In genomic region chr18:6202861-6203260, GRCh38 we compare ENCODE assay signal across 23 cellular contexts.
DNase-seq lines count a peak whose midpoint lies in the region; ATAC-seq and TF ChIP-seq lines count a peak whose summit lies in the region.
"Had no signal": no experiment of that assay in that cellular context is flagged by ENCODE, and none has a peak within 500 bp of the region (broad histone marks: within the 10 kb centered on the region; RNA-seq: fewer than 3 reads in every experiment).

No MANE protein-coding gene starts in this region.

- no peaks in the 10 kb centered on the region for H3K36me3 Mint-ChIP-seq in activated CD4-positive, alpha-beta T cell treated with anti-CD3 and anti-CD28 coated beads, Interleukin-2, amount 10 ng/mL, durations not matched to agents 24 days and 14 days (ENCODE audit: low read depth)
- H3K36me3 Mint-ChIP-seq in activated T-cell treated with anti-CD3 and anti-CD28 coated beads, Interleukin-2, amount 50 U/mL, for 24 hours (ENCODE audit: low read depth) = no peaks in the 10 kb centered on the region
- H3K36me3 Mint-ChIP-seq: CD14-positive monocyte; CD4-positive, alpha-beta memory T cell; CD4-positive, CD25-positive, alpha-beta regulatory T cell; CD8-positive, alpha-beta memory T cell had no signal

- H3K9me3 Mint-ChIP-seq in activated CD4-positive, alpha-beta T cell treated with anti-CD3 and anti-CD28 coated beads, Interleukin-2, amount 10 ng/mL, durations not matched to agents 24 days and 14 days = no peaks in the 10 kb centered on the region
- H3K9me3 Mint-ChIP-seq in activated T-cell treated with anti-CD3 and anti-CD28 coated beads, Interleukin-2, amount 50 U/mL, for 24 hours = no peaks in the 10 kb centered on the region

- no peaks in the 10 kb centered on the region for H3K9me3 ChIP-seq in esophagus (ENCODE audit: control insufficient read depth in 2 of 2, insufficient read depth in 1 of 2, low read depth in 1 of 2, low read length in 1 of 2)
- no peaks in the 10 kb centered on the region for H3K9me3 ChIP-seq in suprapubic skin
- H3K9me3 ChIP-seq: BE2C, BLaER1 had no signal

- no peak for ATAC-seq in HG03139 (IDR thresholded peaks at IDR 0.05; ENCODE audit: unreplicated experiment)

- no peak overlapping the region for H3K4me3 ChIP-seq in esophagus (ENCODE audit: low read depth in 1 of 2, low read length in 2 of 2)
- H3K4me3 ChIP-seq in suprapubic skin = no peak overlapping the region
- H3K4me3 ChIP-seq: BLaER1 had no signal

- peak overlapping the region; percentile 71 to 77 for H3K27ac ChIP-seq in esophagus (ENCODE audit: low read depth in 2 of 2, low read length in 1 of 2)
- H3K27ac ChIP-seq in suprapubic skin = peak overlapping the region; percentile 26
- H3K27ac ChIP-seq: BLaER1 had no signal

- intact Hi-C loops in activated CD4-positive, alpha-beta T cell treated with anti-CD3 and anti-CD28 coated beads, Interleukin-2, amount 10 ng/mL, durations not matched to agents 24 days and 14 days (cut with micrococcal nuclease) = no loop called here
- intact Hi-C loops in cardiac septum (cut with DNase I) = no loop called here

- DNase-seq in left kidney (ENCODE audit: low read depth, low spot score) = peak; percentile 6
- no peak for DNase-seq in suprapubic skin (ENCODE audit: low spot score in 2 of 2)
- DNase-seq in activated CD4-positive, alpha-beta T cell treated with anti-CD3 and anti-CD28 coated beads, Interleukin-2, amount 10 ng/mL, durations not matched to agents 24 days and 14 days = no peak
- no peak for DNase-seq in activated T-cell treated with anti-CD3 and anti-CD28 coated beads, Interleukin-2, amount 50 U/mL, for 24 hours
- no peak for DNase-seq in cardiac septum (ENCODE audit: low spot score)
- DNase-seq: 8988T; ACHN; BE2C; C1 segment of cervical spinal cord; CD4-positive, alpha-beta memory T cell; CD4-positive, CD25-positive, alpha-beta regulatory T cell; CD8-positive, alpha-beta memory T cell; COR-L47; DMS 273 treated with DMSO at 0.1 percent for 48 hours; DMS153; DMS79; DND-41; EL; GF-D8 had no signal

- H3K4me1 ChIP-seq in esophagus (ENCODE audit: control insufficient read depth in 2 of 2, insufficient read depth in 2 of 2, low read length in 1 of 2) (peaks cover 0 to 4% of the 10 kb centered on the region in 2 donors), suprapubic skin (peaks cover 21% of the 10 kb centered on the region)
- H3K4me1 ChIP-seq: BE2C, BLaER1 had no signal

- no peak for TF ChIP-seq CTCF in suprapubic skin (IDR thresholded peaks at IDR 0.05)

- WGBS in esophagus, 2 donors = 63 to 65% methylated on average over 1 of the region's 1 CpG
- WGBS in suprapubic skin = 50% methylated on average over 1 of the region's 1 CpG

- H3K4me3 Mint-ChIP-seq in activated CD4-positive, alpha-beta T cell treated with anti-CD3 and anti-CD28 coated beads, Interleukin-2, amount 10 ng/mL, durations not matched to agents 24 days and 14 days = no peak overlapping the region
- no peak overlapping the region for H3K4me3 Mint-ChIP-seq in activated T-cell treated with anti-CD3 and anti-CD28 coated beads, Interleukin-2, amount 50 U/mL, for 24 hours
- H3K4me3 Mint-ChIP-seq: CD14-positive monocyte; CD4-positive, alpha-beta memory T cell; CD4-positive, CD25-positive, alpha-beta regulatory T cell; CD8-positive, alpha-beta memory T cell had no signal

- H3K4me1 Mint-ChIP-seq in activated CD4-positive, alpha-beta T cell treated with anti-CD3 and anti-CD28 coated beads, Interleukin-2, amount 10 ng/mL, durations not matched to agents 24 days and 14 days = no peaks in the 10 kb centered on the region
- no peaks in the 10 kb centered on the region for H3K4me1 Mint-ChIP-seq in activated T-cell treated with anti-CD3 and anti-CD28 coated beads, Interleukin-2, amount 50 U/mL, for 24 hours (ENCODE audit: low read depth)
- H3K4me1 Mint-ChIP-seq: CD14-positive monocyte; CD4-positive, alpha-beta memory T cell; CD4-positive, CD25-positive, alpha-beta regulatory T cell; CD8-positive, alpha-beta memory T cell had no signal

- no peaks in the 10 kb centered on the region for H3K36me3 ChIP-seq in esophagus (ENCODE audit: control insufficient read depth in 2 of 2, insufficient read depth in 2 of 2, low read length in 1 of 2)
- no peaks in the 10 kb centered on the region for H3K36me3 ChIP-seq in suprapubic skin
- H3K36me3 ChIP-seq: BE2C, BLaER1 had no signal

- no peak for TF ChIP-seq EP300 in suprapubic skin (IDR thresholded peaks at IDR 0.05)

- H3K27ac Mint-ChIP-seq in activated CD4-positive, alpha-beta T cell treated with anti-CD3 and anti-CD28 coated beads, Interleukin-2, amount 10 ng/mL, durations not matched to agents 24 days and 14 days = no peak overlapping the region
- H3K27ac Mint-ChIP-seq in activated T-cell treated with anti-CD3 and anti-CD28 coated beads, Interleukin-2, amount 50 U/mL, for 24 hours = no peak overlapping the region
- H3K27ac Mint-ChIP-seq: CD14-positive monocyte; CD4-positive, alpha-beta memory T cell; CD4-positive, CD25-positive, alpha-beta regulatory T cell; CD8-positive, alpha-beta memory T cell had no signal

- TF ChIP-seq POLR2A in suprapubic skin (IDR thresholded peaks at IDR 0.05) = no peak

- H3K27me3 Mint-ChIP-seq in activated CD4-positive, alpha-beta T cell treated with anti-CD3 and anti-CD28 coated beads, Interleukin-2, amount 10 ng/mL, durations not matched to agents 24 days and 14 days = no peaks in the 10 kb centered on the region
- H3K27me3 Mint-ChIP-seq in activated T-cell treated with anti-CD3 and anti-CD28 coated beads, Interleukin-2, amount 50 U/mL, for 24 hours = no peaks in the 10 kb centered on the region
- H3K27me3 Mint-ChIP-seq: CD4-positive, alpha-beta memory T cell; CD4-positive, CD25-positive, alpha-beta regulatory T cell; CD8-positive, alpha-beta memory T cell had no signal

- no peaks in the 10 kb centered on the region for H3K27me3 ChIP-seq in esophagus (ENCODE audit: control insufficient read depth in 1 of 2, insufficient read depth in 2 of 2, low read length in 2 of 2)
- H3K27me3 ChIP-seq in suprapubic skin = no peaks in the 10 kb centered on the region
- H3K27me3 ChIP-seq: BE2C, BLaER1 had no signal
